In the genomic region with DNA sequence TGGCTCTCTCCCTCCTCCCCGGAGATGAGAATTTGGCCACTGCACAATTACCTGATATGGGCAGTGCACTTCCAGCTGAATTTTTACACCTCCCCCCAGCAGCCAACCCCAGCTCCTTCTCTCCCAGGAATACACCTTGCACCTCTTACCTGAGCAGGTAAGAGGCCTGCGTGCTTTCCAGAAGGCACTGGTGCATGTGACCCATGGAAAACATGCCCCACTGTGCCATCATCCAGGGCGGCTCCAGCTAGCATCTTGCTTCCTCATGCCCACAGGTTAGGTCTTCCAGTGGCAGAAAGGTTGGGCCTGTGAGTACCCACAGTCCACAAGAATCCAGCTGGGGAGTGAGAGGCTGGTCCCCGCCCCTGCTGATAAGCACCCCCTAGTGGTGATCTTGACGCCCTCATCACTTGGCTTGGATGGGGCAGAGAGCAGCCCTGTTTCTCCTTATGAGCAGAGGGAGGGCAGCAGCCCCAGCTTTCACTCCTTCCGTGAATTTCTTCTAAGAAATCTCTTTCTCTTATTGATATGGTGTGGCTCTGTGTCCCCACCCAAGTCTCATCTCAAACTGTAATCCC, we compare ENCODE assay signal across 8 cellular contexts. TPM values are rescaled to one million over a fixed set of nuclear protein-coding genes. Genes with fewer than 3 reads are reported as not detected.
DNase-seq lines count a peak whose midpoint lies in the region; ATAC-seq, FAIRE-seq and TF ChIP-seq lines count a peak whose summit lies in the region.

No MANE protein-coding gene starts in this region.

- H3K9me3 ChIP-seq in HCT116 (ENCODE audit: control insufficient read depth in 1 of 2, insufficient read depth in 1 of 2, low read depth in 1 of 2, low read length in 2 of 2) (no peaks in the 10 kb centered on the region), K562 (replicated peaks; ENCODE audit: control insufficient read depth, insufficient read depth, low read depth, low read length) (no peaks in the 10 kb centered on the region), neuronal stem cell (replicated peaks in 1 of 2; ENCODE audit: control insufficient read depth in 2 of 2, insufficient read depth in 1 of 2, low read depth in 1 of 2, low read length in 2 of 2) (no peaks in the 10 kb centered on the region), ovary (no peaks in the 10 kb centered on the region)

- 40% methylated on average over 6 of the region's 6 CpGs for WGBS in K562 (ENCODE audit: insufficient coverage, low coverage, missing lambda C conversion rate)
- no CpG with 5 or more reads among the region's 6 CpGs for WGBS in neuronal stem cell (ENCODE audit: extremely low coverage in 2 of 2, insufficient read length in 2 of 2, insufficient replicate concordance in 1 of 2), 2 donors
- 82 to 86% (median 86%) methylated on average over 6 of the region's 6 CpGs for WGBS in ovary, 3 donors

- no peaks in the 10 kb centered on the region for H3K79me1 ChIP-seq in neuronal stem cell (ENCODE audit: low read depth, low read length)

- no peak overlapping the region for H3K4ac ChIP-seq in neuronal stem cell (ENCODE audit: low read length)

- no peak overlapping the region for H3K4me2 ChIP-seq in HCT116 (ENCODE audit: low read length)
- no peak overlapping the region for H3K4me2 ChIP-seq in K562 (ENCODE audit: insufficient read depth, low read length)
- no peak overlapping the region for H3K4me2 ChIP-seq in neuronal stem cell (ENCODE audit: insufficient read depth, low read length, poor library complexity, severe bottlenecking)

- H3K27me3 ChIP-seq in HCT116 (ENCODE audit: insufficient read depth, low read length) (no peaks in the 10 kb centered on the region), K562 (ENCODE audit: control insufficient read depth in 2 of 2, insufficient read depth in 2 of 2, low read length in 2 of 2) (no peaks in the 10 kb centered on the region), neuronal stem cell (ENCODE audit: control insufficient read depth in 3 of 3, insufficient read depth in 3 of 3, low read depth in 1 of 3, low read length in 3 of 3) (no peaks in the 10 kb centered on the region), ovary (no peaks in the 10 kb centered on the region)

- no peak overlapping the region for H2BK15ac ChIP-seq in neuronal stem cell (ENCODE audit: low read length)

- H3K36me3 ChIP-seq in HCT116 (ENCODE audit: control insufficient read depth in 1 of 2, insufficient read depth in 2 of 2, low read length in 2 of 2) (no peaks in the 10 kb centered on the region), K562 (ENCODE audit: control insufficient read depth, insufficient read depth, low read length) (peaks cover 12% of the 10 kb centered on the region; the same call in 1 of the 3 replicates), neuronal stem cell (replicated peaks in 1 of 2; ENCODE audit: control insufficient read depth in 2 of 2, insufficient read depth in 2 of 2, low read length in 2 of 2) (no peaks in the 10 kb centered on the region), ovary (no peaks in the 10 kb centered on the region)

- no peaks in the 10 kb centered on the region for H3K9me2 ChIP-seq in HCT116 (ENCODE audit: insufficient read depth)

- POLR2A ChIA-PET in HCT116 (lab: Charles Lee): interaction anchor here (0.8 kb wide), 1 partner anchor 43 kb away, joined by 3 read pairs; no protein-coding TSS in a partner anchor
- POLR2A ChIA-PET in K562 (lab: Yijun Ruan, JAX): interaction anchor here (0.5 to 2.1 kb wide), 7 partner anchors 8 to 304 kb away, joined by 3 to 13 read pairs (median 3); no protein-coding TSS in a partner anchor

- in situ Hi-C loops in K562 (cut with MboI): no loop called here

- no peaks in the 10 kb centered on the region for H3K79me2 ChIP-seq in HCT116 (ENCODE audit: insufficient read depth, low read length)
- no peaks in the 10 kb centered on the region for H3K79me2 ChIP-seq in K562 (ENCODE audit: control insufficient read depth, insufficient read depth, low read length)

- no TSS peak for BruUV-seq in HCT116 (replicated peaks; lab: Mats Ljungman, UMichigan)
- no TSS peak for BruUV-seq in K562 (replicated peaks; lab: Mats Ljungman, UMichigan)

- H2AFZ ChIP-seq in HCT116 (ENCODE audit: low read depth, low read length, poor library complexity, severe bottlenecking) (peak overlapping the region; percentile 40), K562 (ENCODE audit: low read depth, low read length) (peak overlapping the region; percentile 12; the same call in 1 of the 2 replicates), neuronal stem cell (ENCODE audit: low read length) (no peak overlapping the region)

- H3K4me3 ChIP-seq in HCT116 (replicated peaks in 1 of 2; ENCODE audit: low read depth in 1 of 2, low read length in 2 of 2): no peak overlapping the region
- H3K4me3 ChIP-seq in K562: no peak overlapping the region
- H3K4me3 ChIP-seq in neuronal stem cell (ENCODE audit: low read length in 2 of 2): no peak overlapping the region
- H3K4me3 ChIP-seq in ovary: no peak overlapping the region

- FAIRE-seq in D721Med (lab: Jason Lieb, UNC) (no peak), K562 (lab: Jason Lieb, UNC) (peak; percentile 63)

- no peak overlapping the region for H2AK5ac ChIP-seq in neuronal stem cell (ENCODE audit: low read depth, low read length)

- TF ChIP-seq POLR2A in HCT116 (IDR thresholded peaks at IDR 0.05; ENCODE audit: borderline replicate concordance, extremely low read depth, insufficient read depth, insufficient read length) (no peak), K562 (conservative IDR thresholded peaks at IDR 0.05) (no peak), ovary (IDR thresholded peaks at IDR 0.05) (no peak)

- no peak overlapping the region for H3K18ac ChIP-seq in neuronal stem cell (ENCODE audit: low read length)

- no peak overlapping the region for H4K8ac ChIP-seq in neuronal stem cell (ENCODE audit: low read depth, low read length)

- no peaks in the 10 kb centered on the region for H4K20me1 ChIP-seq in HCT116 (ENCODE audit: insufficient read depth)
- no peaks in the 10 kb centered on the region; the same call in 1 of the 2 replicates for H4K20me1 ChIP-seq in K562 (replicated peaks; ENCODE audit: control insufficient read depth, insufficient read depth, low read length)

- ATAC-seq in HCT116 (peak; percentile 96), K562 (peak; percentile 98)

- H3K27ac ChIP-seq in HCT116 (ENCODE audit: low read depth, low read length): no peak overlapping the region
- no peak overlapping the region for H3K27ac ChIP-seq in K562 (ENCODE audit: extremely low read depth, low read depth, low read length)
- no peak overlapping the region for H3K27ac ChIP-seq in neuronal stem cell (replicated peaks; ENCODE audit: low read length)
- H3K27ac ChIP-seq in ovary: no peak overlapping the region

- H2BK12ac ChIP-seq in neuronal stem cell (ENCODE audit: low read length): no peak overlapping the region

- DNase-seq in D721Med (ENCODE audit: insufficient read length, low spot score) (no peak), HCT116 (ENCODE audit: low read depth, low spot score) (peak; percentile 22), T follicular helper cell (ENCODE audit: low read depth) (peak; percentile 15), K562 (ENCODE audit: extremely low read depth in 1 of 4, low spot score in 3 of 4) (peak; percentile 72 to 81 (median 75)), neuronal stem cell (ENCODE audit: low spot score) (no peak), ovary (no peak), DMS153 (lab: John Stamatoyannopoulos, UW) (no peak), superior temporal gyrus (ENCODE audit: extremely low spot score) (no peak)

- TF ChIP-seq RAD21 in HCT116 (IDR thresholded peaks at IDR 0.05; ENCODE audit: low read depth): peak; percentile 61
- TF ChIP-seq RAD21 in K562 (CRISPR knock-in tag; conservative IDR thresholded peaks at IDR 0.05 in 1 of 2, IDR thresholded peaks at IDR 0.05 in 1 of 2): peak; percentile 49 to 77

- intact Hi-C loops in HCT116 (cut with micrococcal nuclease) (no loop called here), K562 (cut with micrococcal nuclease) (no loop called here), ovary (cut with DNase I) (no loop called here)

- CTCF ChIA-PET in HCT116 (lab: Charles Lee): interaction anchor here (1.0 to 1.3 kb wide), 5 partner anchors 9 to 343 kb away, joined by 3 to 6 read pairs (median 4); no protein-coding TSS in a partner anchor
- CTCF ChIA-PET in K562 (lab: Yijun Ruan, JAX; ENCODE audit: low intra/inter-chr PET ratio): no interaction called here

- no peak overlapping the region for H4K91ac ChIP-seq in neuronal stem cell (ENCODE audit: low read depth, low read length, poor library complexity)

- RAD21 ChIA-PET in HCT116 (lab: Charles Lee; ENCODE audit: low non-redundant PET in 1 of 2, low total read pairs in 2 of 2, uncharacterized antibody in 2 of 2, unreplicated experiment in 2 of 2): no interaction called here

- no peak overlapping the region for H3K14ac ChIP-seq in neuronal stem cell (ENCODE audit: low read length)

- TF ChIP-seq EP300 in K562 (IDR thresholded peaks at IDR 0.05; ENCODE audit: low read length): no peak
- TF ChIP-seq EP300 in ovary (IDR thresholded peaks at IDR 0.05): no peak

- peak overlapping the region; percentile 13 for H3K23ac ChIP-seq in neuronal stem cell (ENCODE audit: low read depth, low read length, poor library complexity)

- no peaks in the 10 kb centered on the region for H3K9me1 ChIP-seq in K562 (ENCODE audit: control insufficient read depth, insufficient read depth, low read length)

- H2BK5ac ChIP-seq in neuronal stem cell (ENCODE audit: low read length): no peak overlapping the region

- H3K4me1 ChIP-seq in HCT116 (ENCODE audit: control insufficient read depth in 1 of 2, insufficient read depth in 2 of 2, low read length in 2 of 2) (peaks cover 5 to 8% of the 10 kb centered on the region in 2 experiments; a peak in 3 of 4 replicates), K562 (replicated peaks in 1 of 2; ENCODE audit: control insufficient read depth in 2 of 2, insufficient read depth in 2 of 2, low read length in 2 of 2) (no peaks in the 10 kb centered on the region; a peak in 2 of 5 replicates), neuronal stem cell (ENCODE audit: control insufficient read depth in 2 of 2, insufficient read depth in 1 of 2, low read depth in 1 of 2, low read length in 2 of 2) (no peaks in the 10 kb centered on the region), ovary (ENCODE audit: insufficient read depth) (no peaks in the 10 kb centered on the region)

- no peak overlapping the region for H2BK120ac ChIP-seq in neuronal stem cell (ENCODE audit: low read depth, low read length)

- TF ChIP-seq CTCF in D721Med (IDR thresholded peaks at IDR 0.05; ENCODE audit: insufficient read depth, missing control alignments) (peak; percentile 28), HCT116 (IDR thresholded peaks at IDR 0.05 in 2 of 3, conservative IDR thresholded peaks at IDR 0.05 in 1 of 3; ENCODE audit: borderline replicate concordance in 1 of 3, insufficient read depth in 1 of 3, low read depth in 2 of 3, low read length in 2 of 3) (peak; percentile 39 to 83 (median 77); a peak in 4 of 6 replicates), K562 (IDR thresholded peaks at IDR 0.05 in 2 of 3, conservative IDR thresholded peaks at IDR 0.05 in 1 of 3; ENCODE audit: insufficient read depth in 2 of 3, low read depth in 1 of 3, low read length in 3 of 3) (peak; percentile 71 to 84 (median 77)), ovary (IDR thresholded peaks at IDR 0.05) (no peak)

- H3K9ac ChIP-seq in HCT116 (ENCODE audit: low read length) (no peak overlapping the region), K562 (ENCODE audit: insufficient read depth in 1 of 2, low read depth in 2 of 2, low read length in 2 of 2) (no peak overlapping the region), neuronal stem cell (ENCODE audit: low read depth, low read length, poor library complexity) (no peak overlapping the region)

RNA-seq across cellular contexts. Expression of gene EDARADD, which starts 57.8 kb away (rescaled TPM):
- 0.30 TPM for total RNA-seq in HCT116 (2021; ENCODE audit: unreplicated experiment)
- polyA plus RNA-seq in HCT116 (2012): 0.02 and 0.10 TPM in 2 replicates
- 1.1 and 4.5 TPM in 2 replicates for total RNA-seq in K562 (2011; cell fraction: chromatin; rRNA removed; ENCODE audit: low replicate concordance)
- total RNA-seq in K562 (2011; cell fraction: nucleolus; rRNA removed): 1.5 and 4.3 TPM in 2 replicates
- 3.6 and 4.0 TPM in 2 replicates for total RNA-seq in K562 (2011; cell fraction: nucleoplasm; rRNA removed)
- total RNA-seq in K562 (2014; rRNA removed): 20.6 and 23.1 TPM in 2 replicates
- total RNA-seq in K562 (2014; rRNA removed; fragmentation: Illumina TruSeq; extraction: Trizol): 20.4 and 21.6 TPM in 2 replicates
- 29.3 and 32.2 TPM in 2 replicates for total RNA-seq in K562 (2015; rRNA removed; fragmentation: Illumina TruSeq; extraction: Trizol)
- 21.1 and 22.5 TPM in 2 replicates for total RNA-seq in K562 (2021)
- 0.46 and 0.49 TPM in 2 replicates for polyA plus RNA-seq in K562 (2011; rRNA removed)
- 0.25 and 0.43 TPM in 2 replicates for polyA plus RNA-seq in K562 (2011; cell fraction: cytosol; rRNA removed)
- 0.14 and 0.31 TPM in 2 replicates for polyA plus RNA-seq in K562 (2011; cell fraction: nucleus; rRNA removed)
- polyA plus RNA-seq in K562 (2012): 20.5 and 30.0 TPM in 2 replicates
- polyA plus RNA-seq in K562 (2014; fragmentation: Illumina TruSeq; extraction: Trizol): 31.1 and 32.4 TPM in 2 replicates
- polyA plus RNA-seq in K562 (2014; fragmentation: Nextera tagmentation; extraction: Ambion mirVana): 1 to 10 TPM; 5.2 to 8.5 TPM
- 17.8 and 21.5 TPM in 2 replicates for polyA plus RNA-seq in K562 (2014; rRNA removed)
- 0.56 and 0.72 TPM in 2 replicates for polyA minus RNA-seq in K562 (2011; rRNA and poly(A)+ RNA removed)
- polyA minus RNA-seq in K562 (2011; cell fraction: cytosol; rRNA and poly(A)+ RNA removed): 0.64 TPM in 1 of 2 replicates, not detected in the other
- polyA minus RNA-seq in K562 (2011; cell fraction: nucleus; rRNA and poly(A)+ RNA removed): 0.40 and 1.3 TPM in 2 replicates
- polyA plus RNA-seq in neuronal stem cell (2013, experiment 1 of 2): 1.3 TPM
- polyA plus RNA-seq in neuronal stem cell (2013, experiment 2 of 2): 1.5 TPM
- 1 to 10 TPM in 1 of 7 donors, under 1 TPM in 6; 0.42 to 2.9 (median 0.51) TPM for total RNA-seq in ovary
- 1 to 10 TPM in 1 of 2 donors, under 1 TPM in 1; 0.29 to 1.1 TPM for polyA plus RNA-seq in ovary

Comparison
In these comparisons a context has a peak if more than half of its experiments do, and no peak if none do; other contexts are left out.
1. DNase-seq: peak in HCT116 (single experiment), T follicular helper cell (single experiment) and K562 (4 of 4); none in D721Med (single experiment), neuronal stem cell (single experiment), ovary (0 of 5), DMS153 (single experiment) and superior temporal gyrus (single experiment).
2. CTCF ChIP-seq: peak in D721Med (single experiment), HCT116 (3 of 3) and K562 (3 of 3); none in ovary (0 of 3).